39 cellular contexts compared by ENCODE assay signal in genomic region chr13:91586609-91587008, GRCh38.
"Had no signal": no experiment of that assay in that cellular context is flagged by ENCODE, and none has a peak within 500 bp of the region (broad histone marks: within the 10 kb centered on the region; RNA-seq: fewer than 3 reads in every experiment).

No MANE protein-coding gene starts in this region.

- H3K4me1 Mint-ChIP-seq: activated naive CD8-positive, alpha-beta T cell treated with anti-CD3 and anti-CD28 coated beads for 36 hours; activated naive CD8-positive, alpha-beta T cell treated with anti-CD3 and anti-CD28 coated beads, Interleukin-2, amount 10 ng/mL, durations not matched to agents 7 days and 5 days; activated naive CD8-positive, alpha-beta T cell treated with anti-CD3 and anti-CD28 coated beads, Interleukin-2, amount 50 U/mL, for 24 hours; activated T-helper 17 cell treated with anti-CD3 and anti-CD28 coated beads, Interleukin-2, amount 50 U/mL, for 72 hours; brain; central memory CD8-positive, alpha-beta T cell had no signal

- H3K4me3 ChIP-seq: adrenal gland, ascending aorta, body of pancreas, breast epithelium, cardiac muscle cell had no signal

- H3K4me1 ChIP-seq: adrenal gland, ascending aorta, body of pancreas, breast epithelium had no signal

- H3K9me3 ChIP-seq: adrenal gland, ascending aorta, body of pancreas had no signal

- DNase-seq: activated effector memory CD4-positive, alpha-beta T cell treated with anti-CD3 and anti-CD28 coated beads, Interleukin-2, amount 50 U/mL, for 16 hours; activated effector memory CD4-positive, alpha-beta T cell treated with Interleukin-2 at 50 U/mL for 16 hours; activated gamma-delta T cell; activated gamma-delta T cell treated with Interleukin-2 at 50 U/mL for 16 hours; activated naive CD4-positive, alpha-beta T cell; activated naive CD4-positive, alpha-beta T cell treated with anti-CD3 and anti-CD28 coated beads for 36 hours; activated naive CD4-positive, alpha-beta T cell treated with anti-CD3 and anti-CD28 coated beads, Interleukin-2, amount 50 U/mL, for 16 hours; activated naive CD4-positive, alpha-beta T cell treated with Interleukin-2 at 50 U/mL for 16 hours; activated naive CD8-positive, alpha-beta T cell treated with anti-CD3 and anti-CD28 coated beads for 36 hours; activated naive CD8-positive, alpha-beta T cell treated with anti-CD3 and anti-CD28 coated beads, Interleukin-2, amount 10 ng/mL, durations not matched to agents 7 days and 5 days; activated naive CD8-positive, alpha-beta T cell treated with anti-CD3 and anti-CD28 coated beads, Interleukin-2, amount 50 U/mL, for 24 hours; activated T-cell treated with anti-CD3 and anti-CD28 coated beads, Interleukin-2, amount 50 U/mL, for 1 hour; activated T-cell treated with anti-CD3 and anti-CD28 coated beads, Interleukin-2, amount 50 U/mL, for 24 hours; activated T-cell treated with anti-CD3 and anti-CD28 coated beads, Interleukin-2, amount 50 U/mL, for 4 hours; activated T-cell treated with anti-CD3 and anti-CD28 coated beads, Interleukin-2, amount 50 U/mL, for 48 hours; activated T-cell treated with anti-CD3 and anti-CD28 coated beads, Interleukin-2, amount 50 U/mL, for 72 hours; adrenal gland; amniotic stem cell; amygdala; anterior cingulate cortex; aorta; body of pancreas; brain microvascular endothelial cell; caudate nucleus; central memory CD4-positive, alpha-beta T cell; cerebellar nuclear complex had no signal

- H3K27ac Mint-ChIP-seq: activated naive CD4-positive, alpha-beta T cell treated with anti-CD3 and anti-CD28 coated beads for 36 hours; activated naive CD4-positive, alpha-beta T cell treated with anti-CD3 and anti-CD28 coated beads, Interleukin-2, amount 50 U/mL, for 72 hours; activated naive CD8-positive, alpha-beta T cell; activated naive CD8-positive, alpha-beta T cell treated with anti-CD3 and anti-CD28 coated beads for 36 hours; activated naive CD8-positive, alpha-beta T cell treated with anti-CD3 and anti-CD28 coated beads, Interleukin-2, amount 10 ng/mL, durations not matched to agents 7 days and 5 days; activated naive CD8-positive, alpha-beta T cell treated with anti-CD3 and anti-CD28 coated beads, Interleukin-2, amount 50 U/mL, for 24 hours; activated T-cell treated with anti-CD3 and anti-CD28 coated beads, Interleukin-2, amount 50 U/mL, for 24 hours; activated T-cell treated with anti-CD3 and anti-CD28 coated beads, Interleukin-2, amount 50 U/mL, for 72 hours; activated T-helper 1 cell treated with anti-CD3 and anti-CD28 coated beads, Interleukin-12 subunit alpha, Interleukin-12 subunit beta, Interleukin-2, Interleukin-4 antibody, amounts not matched to agents 30 ng/mL and 10 ng/mL and 1 ng/mL, durations not matched to agents 14 hours and 24 hours and 36 hours; activated T-helper 17 cell treated with anti-CD3 and anti-CD28 coated beads, Interleukin-2, amount 50 U/mL, for 72 hours; activated T-helper 2 cell treated with anti-CD3 and anti-CD28 coated beads, Interferon-gamma antibody, Interleukin-2, Interleukin-4, amounts not matched to agents 10 μg/mL and 5 μg/mL and 100 μg/mL, durations not matched to agents 14 hours and 24 hours and 36 hours; brain had no signal

- FAIRE-seq: astrocyte, bronchial epithelial cell, colon had no signal

- H3K36me3 Mint-ChIP-seq: activated naive CD4-positive, alpha-beta T cell treated with anti-CD3 and anti-CD28 coated beads, Interleukin-2, amount 50 U/mL, for 72 hours; activated naive CD8-positive, alpha-beta T cell; activated naive CD8-positive, alpha-beta T cell treated with anti-CD3 and anti-CD28 coated beads for 36 hours; activated naive CD8-positive, alpha-beta T cell treated with anti-CD3 and anti-CD28 coated beads, Interleukin-2, amount 10 ng/mL, durations not matched to agents 7 days and 5 days; brain had no signal

- H3K9me3 Mint-ChIP-seq: activated naive CD8-positive, alpha-beta T cell treated with anti-CD3 and anti-CD28 coated beads, Interleukin-2, amount 10 ng/mL, durations not matched to agents 7 days and 5 days; activated naive CD8-positive, alpha-beta T cell treated with anti-CD3 and anti-CD28 coated beads, Interleukin-2, amount 50 U/mL, for 24 hours; activated T-cell treated with anti-CD3 and anti-CD28 coated beads, Interleukin-2, amount 50 U/mL, for 24 hours; activated T-helper 1 cell treated with anti-CD3 and anti-CD28 coated beads, Interleukin-12 subunit alpha, Interleukin-12 subunit beta, Interleukin-2, Interleukin-4 antibody, amounts not matched to agents 30 ng/mL and 10 ng/mL and 1 ng/mL, durations not matched to agents 14 hours and 24 hours and 36 hours; activated T-helper 2 cell treated with anti-CD3 and anti-CD28 coated beads, Interferon-gamma antibody, Interleukin-2, Interleukin-4, amounts not matched to agents 10 μg/mL and 5 μg/mL and 100 μg/mL, durations not matched to agents 14 hours and 24 hours and 36 hours had no signal

- H3K4me3 Mint-ChIP-seq: activated naive CD4-positive, alpha-beta T cell treated with anti-CD3 and anti-CD28 coated beads for 36 hours; activated naive CD8-positive, alpha-beta T cell; activated naive CD8-positive, alpha-beta T cell treated with anti-CD3 and anti-CD28 coated beads for 36 hours; activated naive CD8-positive, alpha-beta T cell treated with anti-CD3 and anti-CD28 coated beads, Interleukin-2, amount 10 ng/mL, durations not matched to agents 7 days and 5 days; activated naive CD8-positive, alpha-beta T cell treated with anti-CD3 and anti-CD28 coated beads, Interleukin-2, amount 50 U/mL, for 24 hours; activated T-cell treated with anti-CD3 and anti-CD28 coated beads, Interleukin-2, amount 50 U/mL, for 24 hours; activated T-cell treated with anti-CD3 and anti-CD28 coated beads, Interleukin-2, amount 50 U/mL, for 4 hours; activated T-cell treated with anti-CD3 and anti-CD28 coated beads, Interleukin-2, amount 50 U/mL, for 72 hours; activated T-helper 1 cell treated with anti-CD3 and anti-CD28 coated beads, Interleukin-12 subunit alpha, Interleukin-12 subunit beta, Interleukin-2, Interleukin-4 antibody, amounts not matched to agents 30 ng/mL and 10 ng/mL and 1 ng/mL, durations not matched to agents 14 hours and 24 hours and 36 hours; activated T-helper 17 cell treated with anti-CD3 and anti-CD28 coated beads, Interleukin-2, amount 50 U/mL, for 72 hours; brain; central memory CD8-positive, alpha-beta T cell had no signal

- H3K36me3 ChIP-seq: adrenal gland, ascending aorta, brain microvascular endothelial cell, breast epithelium, cardiac muscle cell had no signal

- H3K27ac ChIP-seq: adrenal gland, ascending aorta, body of pancreas, brain microvascular endothelial cell, breast epithelium, cardiac muscle cell had no signal

- ATAC-seq: activated naive CD4-positive, alpha-beta T cell treated with anti-CD3 and anti-CD28 coated beads, Interleukin-2, amount 50 U/mL, for 72 hours; activated naive CD8-positive, alpha-beta T cell treated with anti-CD3 and anti-CD28 coated beads, Interleukin-2, amount 50 U/mL, for 24 hours; activated T-cell treated with anti-CD3 and anti-CD28 coated beads, Interleukin-2, amount 50 U/mL, for 4 hours; activated T-cell treated with anti-CD3 and anti-CD28 coated beads, Interleukin-2, amount 50 U/mL, for 72 hours; activated T-helper 17 cell treated with anti-CD3 and anti-CD28 coated beads, Interleukin-2, amount 50 U/mL, for 72 hours; body of pancreas had no signal

- H3K27me3 ChIP-seq: adrenal gland, ascending aorta, body of pancreas, brain microvascular endothelial cell, breast epithelium, cardiac muscle cell had no signal

- H3K27me3 Mint-ChIP-seq: activated naive CD8-positive, alpha-beta T cell; activated naive CD8-positive, alpha-beta T cell treated with anti-CD3 and anti-CD28 coated beads for 36 hours; activated naive CD8-positive, alpha-beta T cell treated with anti-CD3 and anti-CD28 coated beads, Interleukin-2, amount 50 U/mL, for 24 hours; activated T-cell treated with anti-CD3 and anti-CD28 coated beads, Interleukin-2, amount 50 U/mL, for 24 hours; activated T-helper 17 cell treated with anti-CD3 and anti-CD28 coated beads, Interleukin-2, amount 50 U/mL, for 72 hours; central memory CD8-positive, alpha-beta T cell had no signal
